In the genomic region with DNA sequence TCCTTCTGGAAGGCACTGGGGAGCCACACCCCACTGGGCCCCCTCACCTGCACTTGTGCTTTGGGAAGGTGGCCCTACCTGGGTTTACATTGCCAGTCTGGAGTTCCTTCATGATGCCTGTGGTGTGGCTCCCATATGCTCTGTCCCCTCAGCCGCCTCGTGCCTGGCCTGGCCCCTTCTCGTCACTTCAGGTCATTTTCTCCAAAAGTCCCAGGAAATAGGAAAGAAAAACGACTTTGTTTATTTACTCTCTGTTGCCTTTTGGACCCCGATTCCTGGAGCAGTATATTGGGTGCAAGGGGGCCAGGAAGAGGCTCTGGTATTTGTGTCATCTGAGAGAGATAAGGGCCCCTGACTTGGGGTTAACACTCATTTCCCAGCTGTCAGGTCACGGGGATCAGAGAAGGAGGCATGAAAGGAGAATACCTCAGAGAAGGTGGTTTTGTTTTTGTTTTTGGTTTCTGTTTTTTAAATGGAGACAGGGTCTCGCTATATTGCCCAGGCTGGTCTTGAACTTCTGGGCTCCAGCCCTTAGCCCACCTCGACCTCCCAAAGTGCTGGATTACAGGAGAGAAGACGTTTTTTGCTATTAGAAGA, we compare ENCODE assay signal across 10 cellular contexts. TPM values are rescaled to one million over a fixed set of nuclear protein-coding genes. Genes with fewer than 3 reads are reported as not detected.
A peak's percentile ranks its signal among the peaks of the same experiment; 100 is the strongest.
DNase-seq lines count a peak whose midpoint lies in the region; ATAC-seq, FAIRE-seq and TF ChIP-seq lines count a peak whose summit lies in the region.
"Had no signal": no experiment of that assay in that cellular context is flagged by ENCODE, and none has a peak within 500 bp of the region (broad histone marks: within the 10 kb centered on the region; RNA-seq: fewer than 3 reads in every experiment).

No MANE protein-coding gene starts in this region.

- peak overlapping the region; percentile 7 for H3K4me3 ChIP-seq in endodermal cell (ENCODE audit: low read length)
- H3K4me3 ChIP-seq in skin epidermis = no peak overlapping the region
- no peak overlapping the region for H3K4me3 ChIP-seq in body of pancreas
- no peak overlapping the region for H3K4me3 ChIP-seq in aorta (ENCODE audit: low read length in 2 of 2)

- H3K4me3 Mint-ChIP-seq in endodermal cell = peak overlapping the region; percentile 83

- H3K27ac ChIP-seq in endodermal cell (ENCODE audit: low read depth, low read length) (no peak overlapping the region), skin epidermis (peak overlapping the region in 14 of 21 experiments; percentile 7 to 99 (median 55)), body of pancreas (peak overlapping the region in 1 of 4 donors; percentile 12), aorta (ENCODE audit: low read depth in 1 of 2, low read length in 2 of 2) (peak overlapping the region in 1 of 2 donors; percentile 3)

- no peaks in the 10 kb centered on the region for H3K9me3 ChIP-seq in endodermal cell (ENCODE audit: control insufficient read depth, low read length)
- no peaks in the 10 kb centered on the region for H3K9me3 ChIP-seq in body of pancreas
- H3K9me3 ChIP-seq in aorta (ENCODE audit: control insufficient read depth, low read length) = no peaks in the 10 kb centered on the region

- peaks cover 8% of the 10 kb centered on the region for H3K27me3 Mint-ChIP-seq in endodermal cell (ENCODE audit: insufficient read depth)

- FAIRE-seq in GM12892 (lab: Jason Lieb, UNC) = peak; percentile 33

- H3K4me1 ChIP-seq in endodermal cell (ENCODE audit: control insufficient read depth, insufficient read depth, low read length) (peaks cover 19% of the 10 kb centered on the region), body of pancreas (peaks cover 69% of the 10 kb centered on the region), aorta (ENCODE audit: control insufficient read depth in 1 of 2, insufficient read depth in 2 of 2, low read length in 2 of 2) (peaks cover 2 to 5% of the 10 kb centered on the region in 2 donors)

- peaks cover 57% of the 10 kb centered on the region for H3K4me1 Mint-ChIP-seq in endodermal cell

- peak overlapping the region; percentile 75 for H3K27ac Mint-ChIP-seq in endodermal cell

- ATAC-seq in body of pancreas (no peak), HG02840 (IDR thresholded peaks at IDR 0.05; ENCODE audit: low FRiP score, unreplicated experiment) (no peak), aorta (ENCODE audit: low FRiP score) (no peak)

- H3K36me3 Mint-ChIP-seq in endodermal cell (ENCODE audit: low read depth) = peaks cover 32% of the 10 kb centered on the region

- intact Hi-C loops in body of pancreas (cut with DNase I) (no loop called here), aorta (cut with DNase I) (no loop called here)

- no peak overlapping the region for H3K9ac ChIP-seq in endodermal cell (ENCODE audit: extremely low read depth, low read length, poor library complexity, severe bottlenecking)

- TF ChIP-seq CTCF in endodermal cell (conservative IDR thresholded peaks at IDR 0.05) (no peak), body of pancreas (IDR thresholded peaks at IDR 0.05) (no peak)

- DNase-seq in GM12892 (ENCODE audit: insufficient read length) = no peak
- peak; percentile 46 for DNase-seq in T-helper 22 cell (ENCODE audit: low read depth)
- no peak for DNase-seq in endodermal cell
- DNase-seq in body of pancreas = no peak
- no peak for DNase-seq in NOMO-1 (lab: John Stamatoyannopoulos, UW; ENCODE audit: unreplicated experiment in 2 of 2)
- DNase-seq in aorta = no peak
- DNase-seq: NCI-H1694, Right ventricle myocardium superior had no signal

- H3K27me3 ChIP-seq in endodermal cell (ENCODE audit: control insufficient read depth, insufficient read depth, low read length, poor library complexity, severe bottlenecking) (no peaks in the 10 kb centered on the region), body of pancreas (no peaks in the 10 kb centered on the region), aorta (ENCODE audit: control insufficient read depth in 1 of 2, insufficient read depth in 2 of 2, low read length in 1 of 2) (no peaks in the 10 kb centered on the region)

- H3K36me3 ChIP-seq in endodermal cell (ENCODE audit: control insufficient read depth, insufficient read depth, low read length) (peaks cover 43% of the 10 kb centered on the region), body of pancreas (replicated peaks in 1 of 2; ENCODE audit: insufficient read depth in 1 of 2, low read depth in 2 of 2) (no peaks in the 10 kb centered on the region), aorta (ENCODE audit: control insufficient read depth in 1 of 2, insufficient read depth in 2 of 2, low read length in 1 of 2) (no peaks in the 10 kb centered on the region)

- TF ChIP-seq POLR2A in GM12892 (IDR thresholded peaks at IDR 0.05; ENCODE audit: low read depth, low read length) (no peak), body of pancreas (IDR thresholded peaks at IDR 0.05) (no peak)

- no peaks in the 10 kb centered on the region for H3K9me3 Mint-ChIP-seq in endodermal cell

- 81 to 87% methylated on average over 6 to 9 of the region's 9 CpGs for WGBS in endodermal cell (ENCODE audit: insufficient coverage in 1 of 2, insufficient read length in 1 of 2), 2 experiments
- 65 to 70% methylated on average over 9 of the region's 9 CpGs for WGBS in body of pancreas, 2 donors
- WGBS in aorta, 2 donors = 82 to 86% methylated on average over 9 of the region's 9 CpGs

RNA-seq across cellular contexts. Expression of gene SOCS3, which starts 4.7 kb away (rescaled TPM):
- 2.3 TPM for polyA plus RNA-seq in GM12892 (2012; ENCODE audit: missing spikeins)
- total RNA-seq in endodermal cell (10 to 100 TPM; 54.2 to 75.3 TPM), body of pancreas (10 to 100 TPM; 21.0 to 63.9 TPM), aorta (100 to 1,000 TPM; 107 to 182 TPM)
- polyA plus RNA-seq in endodermal cell (2013, experiment 1 of 2) = 15.1 TPM
- polyA plus RNA-seq in endodermal cell (2013, experiment 2 of 2) = 19.8 TPM
- polyA plus RNA-seq in aorta = 10 to 100 TPM; 15.5 to 76.1 TPM

RNA-seq across cellular contexts. Expression of gene PGS1, which starts 23.3 kb away (rescaled TPM):
- polyA plus RNA-seq in GM12892 (2012; ENCODE audit: missing spikeins) = 16.9 TPM
- total RNA-seq in endodermal cell (10 to 100 TPM; 57.1 to 58.2 TPM), body of pancreas (10 to 100 TPM; 17.1 to 30.4 TPM), aorta (10 to 100 TPM; 46.5 to 67.0 TPM)
- polyA plus RNA-seq in endodermal cell (2013, experiment 1 of 2) = 33.1 TPM
- 32.3 TPM for polyA plus RNA-seq in endodermal cell (2013, experiment 2 of 2)
- polyA plus RNA-seq in aorta = 10 to 100 TPM in 1 of 2 donors, 1 to 10 TPM in 1; 9.9 to 30.3 TPM
